Comparison of ENCODE assay signal across 12 cellular contexts in the genomic region with DNA sequence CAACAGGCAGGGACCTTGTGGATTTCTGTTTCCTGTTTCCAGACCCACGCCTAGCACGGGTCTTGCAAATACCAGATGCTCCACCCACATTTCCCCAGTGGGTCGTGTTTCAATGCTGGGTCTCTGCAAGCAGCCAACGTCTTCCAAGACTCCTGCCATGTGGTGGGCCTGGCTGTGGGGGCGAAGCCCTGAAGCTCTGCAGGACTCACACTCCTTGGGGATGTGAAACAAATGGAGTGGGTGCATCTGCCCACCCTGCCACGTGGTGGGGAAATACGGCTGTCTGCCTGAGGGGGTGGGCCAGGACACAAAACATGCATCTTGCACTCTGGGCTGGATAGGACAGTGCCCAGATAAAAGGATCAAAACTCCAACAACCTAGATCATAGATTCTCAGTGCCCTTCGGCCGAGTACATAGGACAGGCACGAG.
DNase-seq lines count a peak whose midpoint lies in the region; ATAC-seq and TF ChIP-seq lines count a peak whose summit lies in the region.
"Had no signal": no experiment of that assay in that cellular context is flagged by ENCODE, and none has a peak within 500 bp of the region (broad histone marks: within the 10 kb centered on the region; RNA-seq: fewer than 3 reads in every experiment).

No MANE protein-coding gene starts in this region.

- TF ChIP-seq CTCF in AG10803 (conservative IDR thresholded peaks at IDR 0.05; ENCODE audit: low read length): no peak
- TF ChIP-seq CTCF in choroid plexus epithelial cell (conservative IDR thresholded peaks at IDR 0.05; ENCODE audit: low read depth, low read length): no peak

- no peak for ATAC-seq in HG03469 (IDR thresholded peaks at IDR 0.05; ENCODE audit: unreplicated experiment)

- H3K4me1 ChIP-seq in mucosa of stomach (ENCODE audit: control insufficient read depth, insufficient read depth, low read length): peaks cover 86% of the 10 kb centered on the region

- peaks cover 16% of the 10 kb centered on the region for H3K36me3 ChIP-seq in mucosa of stomach (ENCODE audit: control insufficient read depth, insufficient read depth, low read length)
- H3K36me3 ChIP-seq: thyroid gland had no signal

- H3K4me3 ChIP-seq in AG10803 (ENCODE audit: low read length) (no peak overlapping the region), choroid plexus epithelial cell (ENCODE audit: low read depth, low read length) (no peak overlapping the region), mucosa of stomach (ENCODE audit: low read length) (no peak overlapping the region)
- H3K4me3 ChIP-seq: thyroid gland had no signal

- DNase-seq in AG10803 (ENCODE audit: low read depth) (peak; percentile 7), Kasumi-1 (lab: John Stamatoyannopoulos, UW) (peak; percentile 52 to 58), choroid plexus epithelial cell (ENCODE audit: low read depth) (peak; percentile 54), RPMI8226 (no peak), GOT3 (lab: John Stamatoyannopoulos, UW) (no peak)
- DNase-seq in effector CD8-positive, alpha-beta T cell (lab: John Stamatoyannopoulos, UW): no peak
- DNase-seq: activated T-cell treated with anti-CD3 and anti-CD28 coated beads, Interleukin-2, amount 50 U/mL, for 24 hours; NCI-H1092 treated with DMSO at 0.1 percent for 48 hours; OCI-M1; thyroid gland had no signal

- peak overlapping the region; percentile 51 for H3K9ac ChIP-seq in mucosa of stomach (ENCODE audit: low read length)

- no peaks in the 10 kb centered on the region for H3K9me3 ChIP-seq in mucosa of stomach (ENCODE audit: control insufficient read depth, low read length)
- H3K9me3 ChIP-seq: thyroid gland had no signal

- no peaks in the 10 kb centered on the region for H3K27me3 ChIP-seq in mucosa of stomach (ENCODE audit: control insufficient read depth, insufficient read depth, low read length)
- H3K27me3 ChIP-seq: thyroid gland had no signal

Comparison
In these comparisons a context has a peak if more than half of its experiments do, and no peak if none do; other contexts are left out.
1. DNase-seq: peak in AG10803 (single experiment), Kasumi-1 (2 of 2) and choroid plexus epithelial cell (single experiment); none in effector CD8-positive, alpha-beta T cell (single experiment), RPMI8226 (single experiment) and GOT3 (single experiment).